1 cellular context compared by ENCODE assay signal in the genomic region with DNA sequence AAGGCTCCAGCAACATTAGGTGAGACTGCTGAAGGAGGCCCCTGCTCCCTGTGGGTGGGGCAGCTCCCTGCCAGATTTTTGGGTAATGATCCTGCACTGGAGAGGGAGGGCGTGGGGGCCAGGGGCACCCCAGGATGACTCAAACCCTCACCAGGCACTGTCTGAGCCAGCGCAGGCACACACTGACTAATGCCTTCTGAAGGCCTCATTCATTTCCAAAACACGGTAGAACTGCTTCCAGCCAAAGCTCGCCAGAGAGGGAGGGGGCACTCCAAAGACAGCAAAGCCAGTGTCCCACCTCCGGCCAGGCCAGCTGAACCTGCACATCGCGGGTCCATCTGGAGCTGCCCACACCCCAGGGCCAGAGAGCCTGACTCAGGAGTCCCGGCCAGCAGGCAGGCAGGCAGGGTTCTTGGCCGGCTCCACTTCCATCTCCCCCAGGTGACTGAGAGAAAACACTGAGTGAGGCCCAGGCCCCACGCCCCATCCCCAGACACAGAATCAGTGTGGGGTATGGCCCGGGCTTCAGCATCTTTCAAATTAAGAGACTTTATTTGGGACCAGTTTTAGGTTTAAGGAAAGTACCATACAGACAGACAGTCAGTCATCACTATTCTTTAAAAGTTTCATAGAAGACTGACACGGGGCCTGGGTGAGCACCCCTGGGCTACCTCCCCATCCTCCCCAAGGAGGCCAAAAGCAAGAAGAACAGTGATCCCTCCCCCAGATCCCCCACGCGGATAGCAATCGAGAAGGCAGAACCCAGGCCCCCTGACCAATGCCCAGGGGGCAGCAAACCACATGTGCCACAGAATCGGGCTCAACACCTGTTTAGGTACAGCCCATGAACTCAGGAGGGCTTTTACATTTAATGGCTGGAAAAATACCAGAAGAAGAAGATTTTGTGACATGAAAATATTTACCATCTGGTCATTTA.
TF ChIP-seq lines count a peak whose summit lies in the region.

No MANE protein-coding gene starts in this region.

TF ChIP-seq in IMR-90, 13 proteins besides CTCF, POLR2A, EP300 and RAD21:
- TF ChIP-seq CEBPB (IDR thresholded peaks at IDR 0.05; ENCODE audit: low read depth, low read length): no peak
- TF ChIP-seq RCOR1 (IDR thresholded peaks at IDR 0.05; ENCODE audit: insufficient replicate concordance, low read length): no peak
- TF ChIP-seq FOS (IDR thresholded peaks at IDR 0.05; ENCODE audit: low read depth, low read length): peak; percentile 80; the same call in 1 of the 2 replicates
- TF ChIP-seq BHLHE40 (IDR thresholded peaks at IDR 0.05; ENCODE audit: low read depth, low read length): peak; percentile 44; the same call in 1 of the 2 replicates
- peak; percentile 92 for TF ChIP-seq MAZ (IDR thresholded peaks at IDR 0.05; ENCODE audit: borderline replicate concordance, low read depth, low read length)
- peak; percentile 56; the same call in 1 of the 2 replicates for TF ChIP-seq MXI1 (IDR thresholded peaks at IDR 0.05; ENCODE audit: borderline replicate concordance, low read depth, low read length)
- TF ChIP-seq ELK1 (IDR thresholded peaks at IDR 0.05; ENCODE audit: borderline replicate concordance, low read depth, low read length): no peak
- TF ChIP-seq CHD1 (IDR thresholded peaks at IDR 0.05; ENCODE audit: low read depth, low read length): no peak
